ENCODE assay signal across 1 cellular context in the genomic region with DNA sequence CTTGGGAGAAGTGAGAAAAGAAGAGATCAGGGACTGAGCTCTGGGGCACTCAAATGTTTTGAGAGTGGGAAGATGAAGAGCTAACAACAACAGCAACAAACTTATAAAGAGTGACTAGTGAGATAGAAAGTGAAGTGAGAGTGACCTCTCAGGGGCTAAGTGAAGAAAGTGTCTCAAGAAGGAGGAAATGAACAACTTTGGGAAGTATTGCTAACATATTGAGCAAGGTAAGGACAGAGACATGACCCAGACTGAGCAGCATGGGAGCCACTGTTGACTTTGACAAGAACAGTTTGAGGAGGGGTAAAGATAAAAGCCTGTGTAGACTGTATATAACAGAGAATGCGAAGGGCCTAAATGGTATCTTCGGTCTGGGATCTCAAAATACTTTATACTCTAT.
TF ChIP-seq lines count a peak whose summit lies in the region.

No MANE protein-coding gene starts in this region.

TF ChIP-seq in HepG2, 621 proteins besides CTCF, POLR2A, EP300 and RAD21 (continued from another document):
- TF ChIP-seq HMGXB3 (CRISPR knock-in tag; IDR thresholded peaks at IDR 0.05; ENCODE audit: borderline replicate concordance): no peak
- no peak for TF ChIP-seq ATF7-NPFF (CRISPR knock-in tag; IDR thresholded peaks at IDR 0.05; ENCODE audit: low read depth)
- no peak for TF ChIP-seq TERF1 (CRISPR knock-in tag; IDR thresholded peaks at IDR 0.05)
- no peak for TF ChIP-seq NFKBIZ (CRISPR knock-in tag; IDR thresholded peaks at IDR 0.05)
- no peak for TF ChIP-seq ZNF207 (IDR thresholded peaks at IDR 0.05; ENCODE audit: borderline replicate concordance)
- no peak for TF ChIP-seq PPARG (CRISPR knock-in tag; conservative IDR thresholded peaks at IDR 0.05)
- no peak for TF ChIP-seq ZMAT5 (CRISPR knock-in tag; IDR thresholded peaks at IDR 0.05; ENCODE audit: borderline replicate concordance, low read depth)
- no peak for TF ChIP-seq ZBTB14 (CRISPR knock-in tag; IDR thresholded peaks at IDR 0.05)
- TF ChIP-seq FOXK1 (CRISPR knock-in tag; IDR thresholded peaks at IDR 0.05; ENCODE audit: borderline replicate concordance, low read depth): no peak
- no peak for TF ChIP-seq ZNF747 (CRISPR knock-in tag; IDR thresholded peaks at IDR 0.05; ENCODE audit: borderline replicate concordance)
- TF ChIP-seq HNRNPUL1 (IDR thresholded peaks at IDR 0.05; ENCODE audit: low read depth, low read length): no peak
- no peak for TF ChIP-seq SETDB1 (CRISPR knock-in tag; IDR thresholded peaks at IDR 0.05; ENCODE audit: borderline replicate concordance)
- no peak for TF ChIP-seq ELF3 (CRISPR knock-in tag; IDR thresholded peaks at IDR 0.05)
- TF ChIP-seq SOX13 (IDR thresholded peaks at IDR 0.05): no peak
- TF ChIP-seq SOX13 (CRISPR knock-in tag; conservative IDR thresholded peaks at IDR 0.05 in 1 of 2, IDR thresholded peaks at IDR 0.05 in 1 of 2): no peak
- TF ChIP-seq, protein P1, sequence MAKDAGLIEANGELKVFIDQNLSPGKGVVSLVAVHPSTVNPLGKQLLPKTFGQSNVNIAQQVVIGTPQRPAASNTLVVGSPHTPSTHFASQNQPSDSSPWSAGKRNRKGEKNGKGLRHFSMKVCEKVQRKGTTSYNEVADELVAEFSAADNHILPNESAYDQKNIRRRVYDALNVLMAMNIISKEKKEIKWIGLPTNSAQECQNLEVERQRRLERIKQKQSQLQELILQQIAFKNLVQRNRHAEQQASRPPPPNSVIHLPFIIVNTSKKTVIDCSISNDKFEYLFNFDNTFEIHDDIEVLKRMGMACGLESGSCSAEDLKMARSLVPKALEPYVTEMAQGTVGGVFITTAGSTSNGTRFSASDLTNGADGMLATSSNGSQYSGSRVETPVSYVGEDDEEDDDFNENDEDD (CRISPR knock-in tag; IDR thresholded peaks at IDR 0.05; ENCODE audit: borderline replicate concordance): no peak
- TF ChIP-seq ZFP37 (CRISPR knock-in tag; IDR thresholded peaks at IDR 0.05; ENCODE audit: borderline replicate concordance): no peak
- TF ChIP-seq ARNTL (CRISPR knock-in tag; IDR thresholded peaks at IDR 0.05): no peak
- no peak for TF ChIP-seq ZNF780A (CRISPR knock-in tag; IDR thresholded peaks at IDR 0.05)
TF ChIP-seq in HepG2: peak in this region for 0.
